Comparison of ENCODE assay signal across 10 cellular contexts in the genomic region with DNA sequence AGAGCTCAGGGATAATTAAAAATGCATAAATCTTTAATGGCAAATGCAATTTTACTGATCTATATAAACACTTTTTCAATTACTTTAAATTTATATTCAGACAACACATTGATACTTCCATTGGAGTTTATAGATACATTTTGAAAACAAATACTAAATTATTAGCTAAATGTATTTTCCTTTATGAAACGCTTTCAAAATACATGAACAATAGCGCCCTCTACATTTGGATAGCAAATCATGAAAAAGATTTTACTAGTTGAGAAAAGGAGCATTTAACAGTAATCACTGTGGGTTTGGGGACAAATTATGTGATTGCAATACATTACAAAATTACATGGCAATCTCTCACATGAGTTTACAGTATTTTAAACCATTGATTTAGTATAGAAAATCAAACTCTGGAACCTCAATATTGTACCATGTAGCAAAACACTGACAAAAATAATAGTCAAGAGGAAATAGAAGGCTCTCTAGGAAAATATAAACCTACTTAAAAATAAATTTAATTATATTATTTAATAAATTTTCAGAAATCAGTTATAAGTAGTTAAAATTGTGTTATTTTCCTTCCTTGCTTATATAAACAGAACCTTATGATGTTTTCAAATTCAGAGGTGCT.
DNase-seq lines count a peak whose midpoint lies in the region; ATAC-seq and TF ChIP-seq lines count a peak whose summit lies in the region.
"Had no signal": no experiment of that assay in that cellular context is flagged by ENCODE, and none has a peak within 500 bp of the region (broad histone marks: within the 10 kb centered on the region; RNA-seq: fewer than 3 reads in every experiment).

No MANE protein-coding gene starts in this region.

- ATAC-seq in HG02798 (IDR thresholded peaks at IDR 0.05; ENCODE audit: poor library complexity, unreplicated experiment) (no peak), GM21576 (IDR thresholded peaks at IDR 0.05; ENCODE audit: unreplicated experiment) (no peak)

- no peak overlapping the region for H3K27ac ChIP-seq in 22Rv1

- TF ChIP-seq CTCF in 22Rv1 (IDR thresholded peaks at IDR 0.05) (peak; percentile 73), GM10266 (IDR thresholded peaks at IDR 0.05; ENCODE audit: control insufficient read depth, insufficient read depth, low read depth, missing control alignments) (peak; percentile 47)

- no peak for DNase-seq in GM10266 (ENCODE audit: extremely low spot score)
- DNase-seq in NOMO-1 treated with dmso at 0.1 percent for 144 hours (lab: John Stamatoyannopoulos, UW; ENCODE audit: unreplicated experiment), result peak; percentile 16
- peak; percentile 8 for DNase-seq in fibroblast of gingiva (ENCODE audit: low read depth)
- no peak for DNase-seq in activated gamma-delta T cell (lab: John Stamatoyannopoulos, UW)
- DNase-seq in germinal center (ENCODE audit: low spot score), result no peak
- DNase-seq: effector CD4-positive, alpha-beta T cell; NCI-H187 treated with DMSO at 0.1 percent for 48 hours had no signal

Comparison
In these comparisons a context has a peak if more than half of its experiments do, and no peak if none do; other contexts are left out.
1. DNase-seq: peak in NOMO-1 treated with dmso at 0.1 percent for 144 hours (single experiment) and fibroblast of gingiva (single experiment); none in GM10266 (single experiment), activated gamma-delta T cell (single experiment) and germinal center (single experiment).